14 cellular contexts compared by ENCODE assay signal in genomic region chr9:99811598-99812383, GRCh38. TPM values are rescaled to one million over a fixed set of nuclear protein-coding genes. Genes with fewer than 3 reads are reported as not detected.
DNase-seq lines count a peak whose midpoint lies in the region; ATAC-seq, FAIRE-seq and TF ChIP-seq lines count a peak whose summit lies in the region.
"Had no signal": no experiment of that assay in that cellular context is flagged by ENCODE, and none has a peak within 500 bp of the region (broad histone marks: within the 10 kb centered on the region; RNA-seq: fewer than 3 reads in every experiment).

No MANE protein-coding gene starts in this region.

- H3K9me3 Mint-ChIP-seq in activated T-cell treated with anti-CD3 and anti-CD28 coated beads, Interleukin-2, amount 50 U/mL, for 24 hours = no peaks in the 10 kb centered on the region
- peaks cover 0 to 2% of the 10 kb centered on the region in 2 donors for H3K9me3 Mint-ChIP-seq in stimulated activated naive B cell treated with anti-CD40 and anti-IgM and Interleukin-4, amounts not matched to agents 10 μg/mL and 1 μg/mL and 100 μg/mL, for 72 hours

- peaks cover 58% of the 10 kb centered on the region for H3K4me1 Mint-ChIP-seq in activated T-cell treated with anti-CD3 and anti-CD28 coated beads, Interleukin-2, amount 50 U/mL, for 24 hours (ENCODE audit: low read depth)
- H3K4me1 Mint-ChIP-seq in stimulated activated naive B cell treated with anti-CD40 and anti-IgM and Interleukin-4, amounts not matched to agents 10 μg/mL and 1 μg/mL and 100 μg/mL, for 72 hours = peaks cover 43 to 52% of the 10 kb centered on the region in 2 donors

- TF ChIP-seq RAD21 in HepG2 (CRISPR knock-in tag; IDR thresholded peaks at IDR 0.05) = no peak

- H3K27me3 Mint-ChIP-seq in activated T-cell treated with anti-CD3 and anti-CD28 coated beads, Interleukin-2, amount 50 U/mL, for 24 hours = peaks cover 3% of the 10 kb centered on the region
- no peaks in the 10 kb centered on the region for H3K27me3 Mint-ChIP-seq in stimulated activated naive B cell treated with anti-CD40 and anti-IgM and Interleukin-4, amounts not matched to agents 10 μg/mL and 1 μg/mL and 100 μg/mL, for 72 hours

- no TSS peak for BruUV-seq in HepG2 (replicated peaks; lab: Mats Ljungman, UMichigan)

- no peak for FAIRE-seq in HepG2 (lab: Jason Lieb, UNC)

- TF ChIP-seq POLR2A in spleen (IDR thresholded peaks at IDR 0.05) = no peak
- TF ChIP-seq POLR2A in HepG2 (IDR thresholded peaks at IDR 0.05; ENCODE audit: insufficient read depth in 1 of 2, low read depth in 2 of 2, low read length in 2 of 2) = no peak

- CTCF ChIA-PET in HepG2 (lab: Yijun Ruan, JAX; ENCODE audit: low intra/inter-chr PET ratio, low total read pairs) = no interaction called here

- no peaks in the 10 kb centered on the region for H3K36me3 ChIP-seq in spleen
- no peaks in the 10 kb centered on the region for H3K36me3 ChIP-seq in HepG2 (replicated peaks in 1 of 2; ENCODE audit: control insufficient read depth in 1 of 2, insufficient read depth in 2 of 2, low read length in 2 of 2)
- H3K36me3 ChIP-seq: adrenal gland had no signal

- H3K27ac ChIP-seq in spleen (no peak overlapping the region), HepG2 (ENCODE audit: extremely low read length, insufficient read depth, low read length) (no peak overlapping the region)
- H3K27ac ChIP-seq: adrenal gland, left ventricle myocardium inferior, VCaP had no signal

- no peaks in the 10 kb centered on the region for H3K79me2 ChIP-seq in HepG2 (ENCODE audit: insufficient read depth, low read length)

- H3K9ac ChIP-seq in HepG2 (ENCODE audit: insufficient read depth, low read depth, low read length) = no peak overlapping the region

- H4K20me1 ChIP-seq in HepG2 (ENCODE audit: insufficient read depth, low read length) = no peaks in the 10 kb centered on the region

- DNase-seq in activated T-cell treated with anti-CD3 and anti-CD28 coated beads, Interleukin-2, amount 50 U/mL, for 24 hours = peak; percentile 45
- no peak for DNase-seq in activated T-cell treated with anti-CD3 and anti-CD28 coated beads for 4 hours
- no peak for DNase-seq in stimulated activated naive B cell treated with anti-CD40 and anti-IgM and Interleukin-4, amounts not matched to agents 10 μg/mL and 1 μg/mL and 100 μg/mL, for 72 hours
- DNase-seq in EL = no peak
- no peak for DNase-seq in spleen
- no peak for DNase-seq in HepG2 (ENCODE audit: low spot score)
- DNase-seq: adrenal gland; effector CD8-positive, alpha-beta T cell; left ventricle myocardium inferior; NCI-H510A; SHP77 had no signal

- peak; percentile 60 for ATAC-seq in GM21825 (IDR thresholded peaks at IDR 0.05; ENCODE audit: unreplicated experiment)
- peak; percentile 59 for ATAC-seq in HG03521 (IDR thresholded peaks at IDR 0.05; ENCODE audit: unreplicated experiment)
- peak; percentile 87 for ATAC-seq in stimulated activated naive B cell treated with anti-CD40 and anti-IgM and Interleukin-4, amounts not matched to agents 10 μg/mL and 1 μg/mL and 100 μg/mL, for 72 hours (replicated peaks)
- ATAC-seq in HepG2 = no peak

- TF ChIP-seq CTCF in spleen (IDR thresholded peaks at IDR 0.05 in 8 of 11, conservative IDR thresholded peaks at IDR 0.05 in 3 of 11) = no peak
- TF ChIP-seq CTCF in HepG2 (CRISPR knock-in tag; IDR thresholded peaks at IDR 0.05) = no peak

- no peak overlapping the region for H3K4me2 ChIP-seq in HepG2 (ENCODE audit: low read depth, low read length)

- in situ Hi-C loops in HepG2 (cut with HindIII; ENCODE audit: extremely low pct_ligation_motif_present, low pct_unique_long_range_greater_than_20kb) = no loop called here

- WGBS in spleen, 5 donors = 75 to 85% (median 80%) methylated on average over 8 of the region's 8 CpGs
- 97% methylated on average over 8 of the region's 8 CpGs for WGBS in HepG2 (ENCODE audit: low lambda C conversion rate)

- H3K36me3 Mint-ChIP-seq in activated T-cell treated with anti-CD3 and anti-CD28 coated beads, Interleukin-2, amount 50 U/mL, for 24 hours (ENCODE audit: low read depth) = no peaks in the 10 kb centered on the region
- H3K36me3 Mint-ChIP-seq in stimulated activated naive B cell treated with anti-CD40 and anti-IgM and Interleukin-4, amounts not matched to agents 10 μg/mL and 1 μg/mL and 100 μg/mL, for 72 hours = peaks cover 24 to 29% of the 10 kb centered on the region in 2 donors

- H3K4me3 Mint-ChIP-seq in activated T-cell treated with anti-CD3 and anti-CD28 coated beads, Interleukin-2, amount 50 U/mL, for 24 hours = peak overlapping the region; percentile 37
- peak overlapping the region in 1 of 2 donors; percentile 11 for H3K4me3 Mint-ChIP-seq in stimulated activated naive B cell treated with anti-CD40 and anti-IgM and Interleukin-4, amounts not matched to agents 10 μg/mL and 1 μg/mL and 100 μg/mL, for 72 hours

- H2AFZ ChIP-seq in HepG2 (ENCODE audit: low read length) = no peak overlapping the region

- H3K9me3 ChIP-seq in spleen = no peaks in the 10 kb centered on the region
- no peaks in the 10 kb centered on the region for H3K9me3 ChIP-seq in HepG2 (ENCODE audit: low read length)
- H3K9me3 ChIP-seq: adrenal gland, left ventricle myocardium inferior had no signal

- peak overlapping the region; percentile 93 for H3K27ac Mint-ChIP-seq in activated T-cell treated with anti-CD3 and anti-CD28 coated beads, Interleukin-2, amount 50 U/mL, for 24 hours
- peak overlapping the region; percentile 20 for H3K27ac Mint-ChIP-seq in stimulated activated naive B cell treated with anti-CD40 and anti-IgM and Interleukin-4, amounts not matched to agents 10 μg/mL and 1 μg/mL and 100 μg/mL, for 72 hours

- intact Hi-C loops in spleen (cut with DNase I; ENCODE audit: low total_unique reads) = no loop called here
- intact Hi-C loops in HepG2 (cut with micrococcal nuclease; ENCODE audit: unreplicated experiment) = no loop called here

- TF ChIP-seq EP300 in HepG2 (IDR thresholded peaks at IDR 0.05; ENCODE audit: low read depth in 2 of 2, low read length in 2 of 2) (no peak), HepG2 (CRISPR knock-in tag; IDR thresholded peaks at IDR 0.05; ENCODE audit: borderline replicate concordance) (no peak)

- H3K4me3 ChIP-seq in spleen (no peak overlapping the region), HepG2 (replicated peaks in 1 of 3; ENCODE audit: insufficient read depth in 1 of 3, low read depth in 2 of 3, low read length in 3 of 3) (no peak overlapping the region)
- H3K4me3 ChIP-seq: adrenal gland, left ventricle myocardium inferior had no signal

- H3K27me3 ChIP-seq in spleen (replicated peaks in 1 of 7) = no peaks in the 10 kb centered on the region
- no peaks in the 10 kb centered on the region for H3K27me3 ChIP-seq in HepG2 (ENCODE audit: control insufficient read depth in 1 of 2, insufficient read depth in 2 of 2, low read length in 2 of 2)
- H3K27me3 ChIP-seq: adrenal gland had no signal

- POLR2A ChIA-PET in HepG2 (lab: Yijun Ruan, JAX) = interaction anchor here (1.2 kb wide), 1 partner anchor 7 kb away, joined by 4 read pairs; no protein-coding TSS in a partner anchor

- peaks cover 0 to 10% (median 4%) of the 10 kb centered on the region in 6 donors for H3K4me1 ChIP-seq in spleen
- H3K4me1 ChIP-seq in HepG2 (ENCODE audit: insufficient read depth, low read length) = no peaks in the 10 kb centered on the region

TF ChIP-seq in HepG2, 621 proteins besides CTCF, POLR2A, EP300 and RAD21 (continues in another document):
- TF ChIP-seq GATA4 (IDR thresholded peaks at IDR 0.05; ENCODE audit: borderline replicate concordance, low read depth) (no peak), ZNF512 (CRISPR knock-in tag; IDR thresholded peaks at IDR 0.05) (no peak), RARG (CRISPR knock-in tag; IDR thresholded peaks at IDR 0.05; ENCODE audit: low read depth) (no peak)

RNA-seq across cellular contexts. Expression of gene NR4A3, which starts 9.9 kb away (rescaled TPM):
- 1 to 10 TPM in 5 of 7 donors, under 1 TPM in 2; 0.32 to 6.7 (median 2.8) TPM for total RNA-seq in spleen
- polyA plus RNA-seq in spleen = 1 to 10 TPM; 1.1 to 1.8 (median 1.2) TPM
- total RNA-seq in HepG2 (2016; rRNA removed; fragmentation: Illumina TruSeq; extraction: Trizol) = 0.02 TPM in 1 of 2 replicates, not detected in the other
- not detected in 2 replicates for total RNA-seq in HepG2 (2016; cell fraction: cytosol; rRNA removed; fragmentation: Illumina TruSeq; extraction: Trizol; ENCODE audit: low read depth)
- 0.03 TPM in 1 of 2 replicates, not detected in the other for total RNA-seq in HepG2 (2016; cell fraction: insoluble cytoplasmic fraction; rRNA removed; fragmentation: Illumina TruSeq; extraction: Trizol)
- 0.03 TPM in 1 of 2 replicates, not detected in the other for total RNA-seq in HepG2 (2016; cell fraction: membrane; rRNA removed; fragmentation: Illumina TruSeq; extraction: Trizol)
- 0.25 and 0.31 TPM in 2 replicates for total RNA-seq in HepG2 (2016; cell fraction: nucleus; rRNA removed; fragmentation: Illumina TruSeq; extraction: Trizol)
- 0.03 and 0.09 TPM in 2 replicates for polyA plus RNA-seq in HepG2 (2011; rRNA removed)
- polyA plus RNA-seq in HepG2 (2011; cell fraction: cytosol; rRNA removed) = 0.03 TPM in 1 of 2 replicates, not detected in the other
- polyA plus RNA-seq in HepG2 (2011; cell fraction: nucleus; rRNA removed) = 0.09 and 0.14 TPM in 2 replicates
- 0.07 TPM in 1 of 2 replicates, not detected in the other for polyA plus RNA-seq in HepG2 (2012)
- polyA plus RNA-seq in HepG2 (2016; cell fraction: cytosol; fragmentation: Illumina TruSeq; extraction: Trizol; ENCODE audit: low read depth) = not detected in 2 replicates
- polyA plus RNA-seq in HepG2 (2016; cell fraction: insoluble cytoplasmic fraction; fragmentation: Illumina TruSeq; extraction: Trizol; ENCODE audit: low read depth) = 0.04 and 0.07 TPM in 2 replicates
- polyA plus RNA-seq in HepG2 (2016; cell fraction: membrane; fragmentation: Illumina TruSeq; extraction: Trizol; ENCODE audit: low read depth) = not detected in 2 replicates
- polyA plus RNA-seq in HepG2 (2016; cell fraction: nucleus; fragmentation: Illumina TruSeq; extraction: Trizol; ENCODE audit: insufficient read depth, low read depth) = not detected in 2 replicates
- polyA minus RNA-seq in HepG2 (2011; rRNA and poly(A)+ RNA removed; ENCODE audit: low replicate concordance) = 0.06 and 5.7 TPM in 2 replicates
- polyA minus RNA-seq in HepG2 (2011; cell fraction: cytosol; rRNA and poly(A)+ RNA removed) = 0.18 TPM in 1 of 2 replicates, not detected in the other
- polyA minus RNA-seq in HepG2 (2011; cell fraction: nucleus; rRNA and poly(A)+ RNA removed) = 0.50 and 0.64 TPM in 2 replicates
